ENCODE assay signal across 18 cellular contexts in genomic region chr1:19461352-19461645, GRCh38. TPM values are rescaled to one million over a fixed set of nuclear protein-coding genes. Genes with fewer than 3 reads are reported as not detected.
DNase-seq lines count a peak whose midpoint lies in the region; ATAC-seq and TF ChIP-seq lines count a peak whose summit lies in the region.
"Had no signal": no experiment of that assay in that cellular context is flagged by ENCODE, and none has a peak within 500 bp of the region (broad histone marks: within the 10 kb centered on the region; RNA-seq: fewer than 3 reads in every experiment).

No MANE protein-coding gene starts in this region.

- WGBS in gastroesophageal sphincter (ENCODE audit: low coverage in 1 of 2), 2 donors: 67 to 79% methylated on average over 1 to 6 of the region's 6 CpGs

- POLR2A ChIA-PET in A673 (lab: Charles Lee; ENCODE audit: low non-redundant PET): no interaction called here

- H3K36me3 Mint-ChIP-seq in CD4-positive, CD25-positive, alpha-beta regulatory T cell: peaks cover 28% of the 10 kb centered on the region

- CTCF ChIA-PET in A673 (lab: Charles Lee): no interaction called here

- peak overlapping the region; percentile 51 to 92 (median 75) for H3K27ac Mint-ChIP-seq in CD4-positive, CD25-positive, alpha-beta regulatory T cell

- H3K36me3 ChIP-seq in A673 (ENCODE audit: insufficient read depth, low read length, poor library complexity, severe bottlenecking) (no peaks in the 10 kb centered on the region), WERI-Rb-1 (no peaks in the 10 kb centered on the region; the same call in 1 of the 2 replicates), gastroesophageal sphincter (no peaks in the 10 kb centered on the region), MG63 (peaks cover 8% of the 10 kb centered on the region)
- peaks cover 4% of the 10 kb centered on the region for H3K36me3 ChIP-seq in CD4-positive, CD25-positive, alpha-beta regulatory T cell (ENCODE audit: control insufficient read depth, insufficient read depth, low read length)
- H3K36me3 ChIP-seq: BE2C, ovary had no signal

- no peak for ATAC-seq in CD4-positive, CD25-positive, alpha-beta regulatory T cell (ENCODE audit: low read depth in 2 of 2)
- ATAC-seq in gastroesophageal sphincter: no peak
- ATAC-seq in GM18873 (IDR thresholded peaks at IDR 0.05; ENCODE audit: low FRiP score, unreplicated experiment): no peak
- no peak for ATAC-seq in HG03354 (IDR thresholded peaks at IDR 0.05; ENCODE audit: poor library complexity, severe bottlenecking, unreplicated experiment)
- ATAC-seq: activated CD8-positive, alpha-beta memory T cell treated with anti-CD3 and anti-CD28 coated beads, Interleukin-2, amount 10 ng/mL, durations not matched to agents 7 days and 5 days; HepG2 had no signal

- intact Hi-C loops in A673 (cut with micrococcal nuclease; ENCODE audit: unreplicated experiment): no loop called here

- H3K4me1 ChIP-seq in A673 (ENCODE audit: insufficient read depth, low read length, poor library complexity, severe bottlenecking) (peaks cover 60% of the 10 kb centered on the region), gastroesophageal sphincter (peaks cover 4 to 95% (median 72%) of the 10 kb centered on the region in 3 donors)
- peaks cover 98% of the 10 kb centered on the region for H3K4me1 ChIP-seq in CD4-positive, CD25-positive, alpha-beta regulatory T cell (ENCODE audit: control insufficient read depth, insufficient read depth, low read length, poor library complexity, severe bottlenecking)

- H3K4me3 Mint-ChIP-seq in CD4-positive, CD25-positive, alpha-beta regulatory T cell: peak overlapping the region in 1 of 4 donors; percentile 50
- H3K4me3 Mint-ChIP-seq: activated CD8-positive, alpha-beta memory T cell treated with anti-CD3 and anti-CD28 coated beads, Interleukin-2, amount 10 ng/mL, durations not matched to agents 7 days and 5 days had no signal

- H3K4me3 ChIP-seq in A673 (ENCODE audit: low read depth, low read length, poor library complexity, severe bottlenecking): no peak overlapping the region
- peak overlapping the region; percentile 4 for H3K4me3 ChIP-seq in CD4-positive, CD25-positive, alpha-beta regulatory T cell (ENCODE audit: low read depth, low read length)
- H3K4me3 ChIP-seq in WERI-Rb-1 (ENCODE audit: low read depth, low read length): no peak overlapping the region
- H3K4me3 ChIP-seq in gastroesophageal sphincter: no peak overlapping the region
- H3K4me3 ChIP-seq in MG63: no peak overlapping the region
- H3K4me3 ChIP-seq: hepatocyte, ovary, testis had no signal

- no peaks in the 10 kb centered on the region for H3K27me3 Mint-ChIP-seq in CD4-positive, CD25-positive, alpha-beta regulatory T cell
- H3K27me3 Mint-ChIP-seq: activated CD8-positive, alpha-beta memory T cell treated with anti-CD3 and anti-CD28 coated beads, Interleukin-2, amount 10 ng/mL, durations not matched to agents 7 days and 5 days had no signal

- BruUV-seq in A673 (replicated peaks; lab: Mats Ljungman, UMichigan): no TSS peak

- H3K27ac ChIP-seq in A673 (ENCODE audit: low read depth, low read length, poor library complexity, severe bottlenecking) (no peak overlapping the region), WERI-Rb-1 (peak overlapping the region; percentile 39; the same call in 1 of the 2 replicates), gastroesophageal sphincter (peak overlapping the region in 3 of 4 donors; percentile 2 to 50 (median 7))
- peak overlapping the region; percentile 79 for H3K27ac ChIP-seq in CD4-positive, CD25-positive, alpha-beta regulatory T cell (ENCODE audit: insufficient read depth, low read length, poor library complexity, severe bottlenecking)
- H3K27ac ChIP-seq: hepatocyte, ovary, testis had no signal

- DNase-seq in A673 (ENCODE audit: low spot score) (peak; percentile 36), WERI-Rb-1 (no peak), MG63 (no peak)
- DNase-seq in CD4-positive, CD25-positive, alpha-beta regulatory T cell: no peak
- DNase-seq: activated CD8-positive, alpha-beta memory T cell treated with anti-CD3 and anti-CD28 coated beads, Interleukin-2, amount 10 ng/mL, durations not matched to agents 7 days and 5 days; BE2C; DMS79; NCI-H2081; NCI-H748 treated with DMSO at 0.1 percent for 48 hours; ovary; stimulated activated CD4-positive, alpha-beta T cell treated with anti-CD3 and anti-CD28 coated beads, Interleukin-4, amount 100 ng/mL, for 24 hours; stimulated activated CD8-positive, alpha-beta memory T cell treated with anti-CD3 and anti-CD28 coated beads, Interleukin-4, amount 100 ng/mL, for 48 hours; testis had no signal

- TF ChIP-seq CTCF in A673 (conservative IDR thresholded peaks at IDR 0.05; ENCODE audit: low read depth, low read length) (no peak), WERI-Rb-1 (IDR thresholded peaks at IDR 0.05; ENCODE audit: low read depth, low read length) (no peak), gastroesophageal sphincter (IDR thresholded peaks at IDR 0.05) (no peak)

- peaks cover 28 to 97% (median 61%) of the 10 kb centered on the region in 4 donors for H3K4me1 Mint-ChIP-seq in CD4-positive, CD25-positive, alpha-beta regulatory T cell

- no peak for TF ChIP-seq POLR2A in gastroesophageal sphincter (IDR thresholded peaks at IDR 0.05)

- H3K9me3 Mint-ChIP-seq in CD4-positive, CD25-positive, alpha-beta regulatory T cell: no peaks in the 10 kb centered on the region

- no peak for TF ChIP-seq EP300 in gastroesophageal sphincter (IDR thresholded peaks at IDR 0.05)

- H3K27me3 ChIP-seq in A673 (replicated peaks; ENCODE audit: insufficient read depth, low read depth, low read length, poor library complexity) (no peaks in the 10 kb centered on the region), WERI-Rb-1 (ENCODE audit: insufficient read depth, low read depth, severe bottlenecking) (no peaks in the 10 kb centered on the region), gastroesophageal sphincter (no peaks in the 10 kb centered on the region), MG63 (no peaks in the 10 kb centered on the region)
- H3K27me3 ChIP-seq in CD4-positive, CD25-positive, alpha-beta regulatory T cell (ENCODE audit: control insufficient read depth, insufficient read depth, low read length): no peaks in the 10 kb centered on the region
- H3K27me3 ChIP-seq: BE2C, hepatocyte, ovary, testis had no signal

- H3K9me3 ChIP-seq in A673 (ENCODE audit: low read depth, low read length, poor library complexity, severe bottlenecking) (no peaks in the 10 kb centered on the region), WERI-Rb-1 (ENCODE audit: severe bottlenecking) (no peaks in the 10 kb centered on the region), gastroesophageal sphincter (no peaks in the 10 kb centered on the region), MG63 (no peaks in the 10 kb centered on the region)
- H3K9me3 ChIP-seq in CD4-positive, CD25-positive, alpha-beta regulatory T cell (ENCODE audit: control insufficient read depth in 2 of 2, low read length in 2 of 2): no peaks in the 10 kb centered on the region
- H3K9me3 ChIP-seq: BE2C, ovary, testis had no signal

RNA-seq across cellular contexts. Expression of gene CAPZB, which starts 24.0 kb away (rescaled TPM):
- total RNA-seq in A673 (2021): 206 and 214 TPM in 2 replicates
- 372 TPM for total RNA-seq in CD4-positive, CD25-positive, alpha-beta regulatory T cell
- 100 to 1,000 TPM; 384 to 588 (median 518) TPM for polyA plus RNA-seq in CD4-positive, CD25-positive, alpha-beta regulatory T cell
- total RNA-seq in gastroesophageal sphincter: 100 to 1,000 TPM; 160 to 288 (median 184) TPM
- 316 and 357 TPM in 2 replicates for total RNA-seq in MG63 (2014; rRNA removed; shearing (Covaris generic); ENCODE audit: low replicate concordance)
